12 cellular contexts compared by ENCODE assay signal in genomic region chr19:43576479-43576878, GRCh38. TPM values are rescaled to one million over a fixed set of nuclear protein-coding genes. Genes with fewer than 3 reads are reported as not detected.
DNase-seq lines count a peak whose midpoint lies in the region; ATAC-seq and TF ChIP-seq lines count a peak whose summit lies in the region.
"Had no signal": no experiment of that assay in that cellular context is flagged by ENCODE, and none has a peak within 500 bp of the region (broad histone marks: within the 10 kb centered on the region; RNA-seq: fewer than 3 reads in every experiment).

No MANE protein-coding gene starts in this region.

- CTCF ChIA-PET in activated B cell treated with CpG ODN at 0.5 μM for 24 hours (lab: Charles Lee) = interaction anchor here (2.2 kb wide), 1 partner anchor 18 kb away, joined by 7 read pairs; no protein-coding TSS in a partner anchor

- no peaks in the 10 kb centered on the region for H3K9me3 ChIP-seq in fibroblast of lung (ENCODE audit: control insufficient read depth, insufficient read depth, low read depth, low read length)
- no peaks in the 10 kb centered on the region for H3K9me3 ChIP-seq in HAP-1
- H3K9me3 ChIP-seq: ascending aorta, SJSA1, vagina had no signal

- H4K20me1 ChIP-seq in fibroblast of lung (ENCODE audit: control insufficient read depth, extremely low read depth, insufficient read depth, low read length) = no peaks in the 10 kb centered on the region

- H3K79me2 ChIP-seq in fibroblast of lung (ENCODE audit: control insufficient read depth, insufficient read depth, low read length) = peaks cover 6% of the 10 kb centered on the region

- POLR2A ChIA-PET in activated B cell treated with CpG ODN at 0.5 μM for 24 hours (lab: Charles Lee) = interaction anchor here (2.0 kb wide), 1 partner anchor 20 kb away, joined by 13 read pairs; the partner anchor contains the start of genes IRGQ and ZNF576

- no peak for ATAC-seq in activated T-cell treated with anti-CD3 and anti-CD28 coated beads, Interleukin-2, amount 50 U/mL, for 72 hours (replicated peaks in 1 of 2)
- no peak for ATAC-seq in activated B cell treated with CpG ODN at 0.5 μM for 24 hours (ENCODE audit: low read depth)

- peaks cover 55% of the 10 kb centered on the region for H3K4me1 Mint-ChIP-seq in activated T-cell treated with anti-CD3 and anti-CD28 coated beads, Interleukin-2, amount 50 U/mL, for 72 hours (ENCODE audit: low read depth)
- H3K4me1 Mint-ChIP-seq in activated B cell treated with CpG ODN at 0.5 μM for 24 hours = peaks cover 40% of the 10 kb centered on the region

- H3K4me1 ChIP-seq in fibroblast of lung (ENCODE audit: control insufficient read depth, extremely low read depth, insufficient read depth, low read length) (no peaks in the 10 kb centered on the region), HAP-1 (peaks cover 4% of the 10 kb centered on the region)

- H3K4me2 ChIP-seq in fibroblast of lung (ENCODE audit: extremely low read depth, insufficient read depth, low read length) = no peak overlapping the region

- DNase-seq in activated T-cell treated with anti-CD3 and anti-CD28 coated beads, Interleukin-2, amount 50 U/mL, for 72 hours = no peak
- DNase-seq in activated T-cell treated with anti-CD3 and anti-CD28 coated beads for 4 hours (no peak), activated B cell treated with CpG ODN at 0.5 μM for 24 hours (no peak), fibroblast of lung (ENCODE audit: low read depth in 2 of 2) (no peak), T-helper 9 cell (no peak), HAP-1 (ENCODE audit: low spot score in 2 of 2) (no peak), T1000 (lab: John Stamatoyannopoulos, UW) (no peak)
- DNase-seq: NCI-H1105 had no signal

- H3K27me3 ChIP-seq in fibroblast of lung (ENCODE audit: control insufficient read depth, insufficient read depth, low read length) (no peaks in the 10 kb centered on the region), HAP-1 (ENCODE audit: low read depth) (peaks cover 4% of the 10 kb centered on the region; the same call in 1 of the 2 replicates)
- H3K27me3 ChIP-seq: ascending aorta, SJSA1, vagina had no signal

- no peak overlapping the region for H3K4me3 ChIP-seq in fibroblast of lung (replicated peaks in 1 of 4; ENCODE audit: control extremely low read depth in 1 of 4, insufficient read depth in 1 of 4, low read depth in 3 of 4, low read length in 4 of 4)
- H3K4me3 ChIP-seq in skin epidermis = peak overlapping the region in 4 of 7 experiments; percentile 77 to 89 (median 87)
- no peak overlapping the region for H3K4me3 ChIP-seq in HAP-1

- peaks cover 3 to 4% of the 10 kb centered on the region in 2 donors for H3K36me3 Mint-ChIP-seq in activated T-cell treated with anti-CD3 and anti-CD28 coated beads, Interleukin-2, amount 50 U/mL, for 72 hours (ENCODE audit: insufficient read depth in 2 of 2)
- H3K36me3 Mint-ChIP-seq in activated B cell treated with CpG ODN at 0.5 μM for 24 hours (ENCODE audit: low read depth) = peaks cover 18% of the 10 kb centered on the region

- TF ChIP-seq CTCF in activated B cell treated with CpG ODN at 0.5 μM for 24 hours (IDR thresholded peaks at IDR 0.05) (no peak), fibroblast of lung (conservative IDR thresholded peaks at IDR 0.05 in 1 of 2, IDR thresholded peaks at IDR 0.05 in 1 of 2; ENCODE audit: low read depth in 1 of 2, low read length in 2 of 2) (no peak)

- intact Hi-C loops in activated B cell treated with CpG ODN at 0.5 μM for 24 hours (cut with micrococcal nuclease) = loop anchor here (1.0 kb wide), 1 partner anchor 113 kb away; no protein-coding TSS in a partner anchor

- H3K9me3 Mint-ChIP-seq in activated T-cell treated with anti-CD3 and anti-CD28 coated beads, Interleukin-2, amount 50 U/mL, for 72 hours = no peaks in the 10 kb centered on the region
- no peaks in the 10 kb centered on the region for H3K9me3 Mint-ChIP-seq in activated B cell treated with CpG ODN at 0.5 μM for 24 hours

- no peak overlapping the region for H2AFZ ChIP-seq in fibroblast of lung (ENCODE audit: low read length)

- in situ Hi-C loops in HAP-1 (cut with MboI; ENCODE audit: low sequenced_read_pairs) = no loop called here

- H3K27me3 Mint-ChIP-seq in activated T-cell treated with anti-CD3 and anti-CD28 coated beads, Interleukin-2, amount 50 U/mL, for 72 hours (ENCODE audit: low read depth) = no peaks in the 10 kb centered on the region
- no peaks in the 10 kb centered on the region for H3K27me3 Mint-ChIP-seq in activated B cell treated with CpG ODN at 0.5 μM for 24 hours

- no peak overlapping the region for H3K27ac Mint-ChIP-seq in activated T-cell treated with anti-CD3 and anti-CD28 coated beads, Interleukin-2, amount 50 U/mL, for 72 hours
- no peak overlapping the region for H3K27ac Mint-ChIP-seq in activated B cell treated with CpG ODN at 0.5 μM for 24 hours

- H3K9ac ChIP-seq in fibroblast of lung (ENCODE audit: insufficient read depth, low read length) = no peak overlapping the region

- H3K4me3 Mint-ChIP-seq in activated T-cell treated with anti-CD3 and anti-CD28 coated beads, Interleukin-2, amount 50 U/mL, for 72 hours = peak overlapping the region; percentile 73 to 98
- peak overlapping the region; percentile 64 for H3K4me3 Mint-ChIP-seq in activated B cell treated with CpG ODN at 0.5 μM for 24 hours

- no peaks in the 10 kb centered on the region for H3K36me3 ChIP-seq in fibroblast of lung (ENCODE audit: control insufficient read depth, insufficient read depth, low read length)
- H3K36me3 ChIP-seq in HAP-1 (replicated peaks) = no peaks in the 10 kb centered on the region
- H3K36me3 ChIP-seq: ascending aorta, vagina had no signal

- H3K27ac ChIP-seq in fibroblast of lung (ENCODE audit: insufficient read depth, low read length) (peak overlapping the region; percentile 76), skin epidermis (peak overlapping the region in 17 of 21 experiments; percentile 47 to 93 (median 78))

RNA-seq across cellular contexts. Expression of gene PINLYP, which starts 0.9 kb away (rescaled TPM):
- total RNA-seq in activated T-cell treated with anti-CD3 and anti-CD28 coated beads, Interleukin-2, amount 50 U/mL, for 72 hours = 10 to 100 TPM in 1 of 2 donors, 1 to 10 TPM in 1; 8.9 to 18.1 TPM
- total RNA-seq in activated B cell treated with CpG ODN at 0.5 μM for 24 hours (1.9 and 2.1 TPM in 2 replicates), fibroblast of lung (7.2 and 14.7 TPM in 2 replicates)
- polyA plus RNA-seq in fibroblast of lung = 5.1 TPM in 2 replicates
- 6.7 and 6.8 TPM in 2 replicates for polyA plus RNA-seq in fibroblast of lung (2012)
- 8.9 and 9.6 TPM in 2 replicates for polyA minus RNA-seq in fibroblast of lung (ENCODE audit: low replicate concordance)

RNA-seq across cellular contexts. Expression of gene XRCC1, which starts 1.2 kb away (rescaled TPM):
- 10 to 100 TPM; 58.4 to 66.7 TPM for total RNA-seq in activated T-cell treated with anti-CD3 and anti-CD28 coated beads, Interleukin-2, amount 50 U/mL, for 72 hours
- total RNA-seq in activated B cell treated with CpG ODN at 0.5 μM for 24 hours (31.9 and 34.5 TPM in 2 replicates), fibroblast of lung (13.6 and 14.5 TPM in 2 replicates)
- 8.6 and 17.5 TPM in 2 replicates for polyA plus RNA-seq in fibroblast of lung
- 12.4 and 23.7 TPM in 2 replicates for polyA plus RNA-seq in fibroblast of lung (2012)
- 27.2 and 29.2 TPM in 2 replicates for polyA minus RNA-seq in fibroblast of lung (ENCODE audit: low replicate concordance)

RNA-seq across cellular contexts. Expression of gene IRGQ, which starts 19.5 kb away (rescaled TPM):
- total RNA-seq in activated T-cell treated with anti-CD3 and anti-CD28 coated beads, Interleukin-2, amount 50 U/mL, for 72 hours = 10 to 100 TPM; 13.6 to 16.6 TPM
- total RNA-seq in activated B cell treated with CpG ODN at 0.5 μM for 24 hours = 13.1 and 14.1 TPM in 2 replicates
- total RNA-seq in fibroblast of lung = 11.6 and 12.2 TPM in 2 replicates
- 11.7 TPM in 2 replicates for polyA plus RNA-seq in fibroblast of lung
- polyA plus RNA-seq in fibroblast of lung (2012) = 4.1 and 4.2 TPM in 2 replicates
- polyA minus RNA-seq in fibroblast of lung (ENCODE audit: low replicate concordance) = 17.7 and 28.5 TPM in 2 replicates

RNA-seq across cellular contexts. Expression of gene ZNF576, which starts 19.9 kb away (rescaled TPM):
- total RNA-seq in activated T-cell treated with anti-CD3 and anti-CD28 coated beads, Interleukin-2, amount 50 U/mL, for 72 hours = 10 to 100 TPM; 10.0 to 11.8 TPM
- 14.5 and 17.3 TPM in 2 replicates for total RNA-seq in activated B cell treated with CpG ODN at 0.5 μM for 24 hours
- 8.7 and 9.7 TPM in 2 replicates for total RNA-seq in fibroblast of lung
- polyA plus RNA-seq in fibroblast of lung = 7.0 and 10.3 TPM in 2 replicates
- 10.1 and 15.5 TPM in 2 replicates for polyA plus RNA-seq in fibroblast of lung (2012)
- 5.0 and 13.5 TPM in 2 replicates for polyA minus RNA-seq in fibroblast of lung (ENCODE audit: low replicate concordance)

RNA-seq across cellular contexts. Expression of gene SRRM5, which starts 35.4 kb away (rescaled TPM):
- total RNA-seq in activated T-cell treated with anti-CD3 and anti-CD28 coated beads, Interleukin-2, amount 50 U/mL, for 72 hours = 1 to 10 TPM; 1.1 to 1.7 TPM
- total RNA-seq in activated B cell treated with CpG ODN at 0.5 μM for 24 hours (0.29 and 0.42 TPM in 2 replicates), fibroblast of lung (under 0.01 TPM in 1 of 2 replicates, not detected in the other)
- polyA plus RNA-seq in fibroblast of lung = 0.03 and 0.06 TPM in 2 replicates
- 0.07 and 0.10 TPM in 2 replicates for polyA plus RNA-seq in fibroblast of lung (2012)
- polyA minus RNA-seq in fibroblast of lung (ENCODE audit: low replicate concordance) = not detected in 2 replicates
- total RNA-seq: SJSA1 had no signal

Comparison
In these comparisons a context has a peak if more than half of its experiments do, and no peak if none do; other contexts are left out.
1. H3K4me3 ChIP-seq: peak in skin epidermis (4 of 7); none in fibroblast of lung (0 of 4) and HAP-1 (single experiment).